ENCODE assay signal across 19 cellular contexts in genomic region chr14:58027904-58028303, GRCh38.
"Had no signal": no experiment of that assay in that cellular context is flagged by ENCODE, and none has a peak within 500 bp of the region (broad histone marks: within the 10 kb centered on the region; RNA-seq: fewer than 3 reads in every experiment).

No MANE protein-coding gene starts in this region.

- H3K27me3 Mint-ChIP-seq: activated CD4-positive, alpha-beta T cell treated with anti-CD3 and anti-CD28 coated beads, Interleukin-2, amount 10 ng/mL, durations not matched to agents 24 days and 14 days had no signal

- H3K9me3 Mint-ChIP-seq: activated B cell treated with CpG ODN at 0.5 μM for 24 hours; activated CD4-positive, alpha-beta T cell treated with anti-CD3 and anti-CD28 coated beads, Interleukin-2, amount 10 ng/mL, durations not matched to agents 24 days and 14 days; nephron; stimulated activated naive B cell treated with anti-CD40 and anti-IgM and Interleukin-4, amounts not matched to agents 10 μg/mL and 1 μg/mL and 100 μg/mL, for 72 hours had no signal

- DNase-seq: activated B cell treated with CpG ODN at 0.5 μM for 24 hours; activated CD4-positive, alpha-beta T cell treated with anti-CD3 and anti-CD28 coated beads, Interleukin-2, amount 10 ng/mL, durations not matched to agents 24 days and 14 days; activated CD8-positive, alpha-beta memory T cell treated with anti-CD3 and anti-CD28 coated beads, Interleukin-2, amount 50 U/mL, for 4 hours; activated CD8-positive, alpha-beta T cell treated with anti-CD3 and anti-CD28 coated beads, Interleukin-2, amount 10 ng/mL, durations not matched to agents 7 days and 5 days; activated naive CD4-positive, alpha-beta T cell; aorta; dermis blood vessel endothelial cell; kidney; occipital lobe; stimulated activated CD4-positive, alpha-beta T cell treated with anti-CD3 and anti-CD28 coated beads, Interleukin-15, amount 100 ng/mL, for 24 hours; stimulated activated CD4-positive, alpha-beta T cell treated with anti-CD3 and anti-CD28 coated beads, Interleukin-4, amount 100 ng/mL, for 1 hour; stimulated activated naive B cell treated with anti-CD40 and anti-IgM and Interleukin-4, amounts not matched to agents 10 μg/mL and 1 μg/mL and 100 μg/mL, for 72 hours; T-helper 2 cell; tibial artery had no signal

- ATAC-seq: activated CD8-positive, alpha-beta T cell treated with anti-CD3 and anti-CD28 coated beads, Interleukin-2, amount 10 ng/mL, durations not matched to agents 7 days and 5 days; stimulated activated naive B cell treated with anti-CD40 and anti-IgM and Interleukin-4, amounts not matched to agents 10 μg/mL and 1 μg/mL and 100 μg/mL, for 72 hours had no signal

- H3K27ac Mint-ChIP-seq: activated B cell treated with CpG ODN at 0.5 μM for 24 hours; activated CD4-positive, alpha-beta T cell treated with anti-CD3 and anti-CD28 coated beads, Interleukin-2, amount 10 ng/mL, durations not matched to agents 24 days and 14 days; activated CD8-positive, alpha-beta T cell treated with anti-CD3 and anti-CD28 coated beads, Interleukin-2, amount 10 ng/mL, durations not matched to agents 7 days and 5 days; nephron; stimulated activated naive B cell treated with anti-CD40 and anti-IgM and Interleukin-4, amounts not matched to agents 10 μg/mL and 1 μg/mL and 100 μg/mL, for 72 hours had no signal

- H3K4me1 Mint-ChIP-seq: activated B cell treated with CpG ODN at 0.5 μM for 24 hours; activated CD4-positive, alpha-beta T cell treated with anti-CD3 and anti-CD28 coated beads, Interleukin-2, amount 10 ng/mL, durations not matched to agents 24 days and 14 days; nephron; stimulated activated naive B cell treated with anti-CD40 and anti-IgM and Interleukin-4, amounts not matched to agents 10 μg/mL and 1 μg/mL and 100 μg/mL, for 72 hours had no signal

- H3K27ac ChIP-seq: esophagus muscularis mucosa, hepatocyte, right atrium auricular region, tibial artery, vagina had no signal

- H3K4me3 Mint-ChIP-seq: activated B cell treated with CpG ODN at 0.5 μM for 24 hours; activated CD4-positive, alpha-beta T cell treated with anti-CD3 and anti-CD28 coated beads, Interleukin-2, amount 10 ng/mL, durations not matched to agents 24 days and 14 days; activated CD8-positive, alpha-beta T cell treated with anti-CD3 and anti-CD28 coated beads, Interleukin-2, amount 10 ng/mL, durations not matched to agents 7 days and 5 days; nephron; stimulated activated naive B cell treated with anti-CD40 and anti-IgM and Interleukin-4, amounts not matched to agents 10 μg/mL and 1 μg/mL and 100 μg/mL, for 72 hours had no signal

- H3K36me3 Mint-ChIP-seq: stimulated activated naive B cell treated with anti-CD40 and anti-IgM and Interleukin-4, amounts not matched to agents 10 μg/mL and 1 μg/mL and 100 μg/mL, for 72 hours had no signal
